In genomic region chr17:66985338-66985737, GRCh38 we compare ENCODE assay signal across 1 cellular context.
TF ChIP-seq lines count a peak whose summit lies in the region.

No MANE protein-coding gene starts in this region.

TF ChIP-seq in GM12878, 131 proteins besides CTCF, POLR2A, EP300 and RAD21 (continued from another document):
- TF ChIP-seq, protein P1, sequence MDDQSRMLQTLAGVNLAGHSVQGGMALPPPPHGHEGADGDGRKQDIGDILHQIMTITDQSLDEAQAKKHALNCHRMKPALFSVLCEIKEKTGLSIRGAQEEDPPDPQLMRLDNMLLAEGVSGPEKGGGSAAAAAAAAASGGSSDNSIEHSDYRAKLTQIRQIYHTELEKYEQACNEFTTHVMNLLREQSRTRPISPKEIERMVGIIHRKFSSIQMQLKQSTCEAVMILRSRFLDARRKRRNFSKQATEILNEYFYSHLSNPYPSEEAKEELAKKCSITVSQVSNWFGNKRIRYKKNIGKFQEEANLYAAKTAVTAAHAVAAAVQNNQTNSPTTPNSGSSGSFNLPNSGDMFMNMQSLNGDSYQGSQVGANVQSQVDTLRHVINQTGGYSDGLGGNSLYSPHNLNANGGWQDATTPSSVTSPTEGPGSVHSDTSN (IDR thresholded peaks at IDR 0.05; ENCODE audit: insufficient replicate concordance, low read depth, low read length): no peak
TF ChIP-seq in GM12878: peak in this region for 7.
